ENCODE assay signal across 7 cellular contexts in genomic region chr2:87486413-87486812, GRCh38.
A peak's percentile ranks its signal among the peaks of the same experiment; 100 is the strongest.
DNase-seq lines count a peak whose midpoint lies in the region; ATAC-seq and TF ChIP-seq lines count a peak whose summit lies in the region.
"Not testable (repeated sequence)": the region's sequence is repeated elsewhere in the genome, so short reads cannot be mapped to it uniquely, and the experiment has no call there.

No MANE protein-coding gene starts in this region.

- H2AFZ ChIP-seq in SK-N-SH (ENCODE audit: low read depth) = not testable (repeated sequence)

- H3F3A ChIP-seq in SK-N-SH (replicated peaks; ENCODE audit: insufficient read depth) = not testable (repeated sequence)

- not testable (repeated sequence) for H3K9me2 ChIP-seq in SK-N-SH

- POLR2A ChIA-PET in SK-N-SH (lab: Yijun Ruan, JAX) = not testable (repeated sequence)

- not testable (repeated sequence) for H3K36me3 ChIP-seq in SK-N-SH (replicated peaks in 1 of 2; ENCODE audit: control insufficient read depth in 1 of 2, insufficient read depth in 2 of 2, low read length in 1 of 2); duodenal mucosa (ENCODE audit: control insufficient read depth in 1 of 2, insufficient read depth in 2 of 2, low read length in 2 of 2)

- H3K79me2 ChIP-seq in SK-N-SH (ENCODE audit: insufficient read depth) = peaks cover 60% of the 10 kb centered on the region

- H3K9me3 ChIP-seq in SK-N-SH; duodenal mucosa (ENCODE audit: control insufficient read depth in 1 of 2, low read length in 2 of 2): not testable (repeated sequence)

- TF ChIP-seq CTCF in SK-N-SH (IDR thresholded peaks at IDR 0.05) = not testable (repeated sequence)

- CTCF ChIA-PET in SK-N-SH (lab: Yijun Ruan, JAX) = not testable (repeated sequence)

- H3K4me1 ChIP-seq in SK-N-SH (ENCODE audit: control insufficient read depth in 1 of 2, insufficient read depth in 2 of 2, low read depth in 1 of 2, low read length in 1 of 2); duodenal mucosa (ENCODE audit: control insufficient read depth in 1 of 2, insufficient read depth in 2 of 2, low read length in 2 of 2): not testable (repeated sequence)

- not testable (repeated sequence) for TF ChIP-seq EP300 in SK-N-SH (IDR thresholded peaks at IDR 0.05; ENCODE audit: borderline replicate concordance in 1 of 2, low read depth in 1 of 2, low read length in 1 of 2)

- WGBS in SK-N-SH (ENCODE audit: low lambda C conversion rate) = 65% methylated on average over 9 of the region's 9 CpGs

- not testable (repeated sequence) for H3K4me3 ChIP-seq in SK-N-SH (ENCODE audit: low read depth in 2 of 2, low read length in 1 of 2); duodenal mucosa (ENCODE audit: low read depth in 1 of 2, low read length in 2 of 2); skin epidermis

- TF ChIP-seq RAD21 in SK-N-SH (IDR thresholded peaks at IDR 0.05; ENCODE audit: low read length) = not testable (repeated sequence)

- H3K27ac ChIP-seq in SK-N-SH (ENCODE audit: low read depth in 2 of 2, low read length in 1 of 2) (peak overlapping the region in 1 of 2 experiments; percentile 48; a peak in 1 of 4 replicates), duodenal mucosa (ENCODE audit: low read depth, low read length) (peak overlapping the region; percentile 66), skin epidermis (peak overlapping the region in 17 of 21 experiments; percentile 23 to 86 (median 67))

- H3K4me2 ChIP-seq in SK-N-SH = peak overlapping the region; percentile 63

- H4K20me1 ChIP-seq in SK-N-SH (ENCODE audit: insufficient read depth) = peaks cover 82% of the 10 kb centered on the region

- DNase-seq in SK-N-SH = not testable (repeated sequence)
- peak; percentile 29 for DNase-seq in activated effector memory CD4-positive, alpha-beta T cell treated with Interleukin-2 at 50 U/mL for 16 hours
- peak; percentile 15 for DNase-seq in left kidney (ENCODE audit: low read depth, low spot score)

- ATAC-seq in GM21367 (IDR thresholded peaks at IDR 0.05; ENCODE audit: unreplicated experiment) (peak; percentile 9), HG03175 (IDR thresholded peaks at IDR 0.05; ENCODE audit: unreplicated experiment) (peak; percentile 2)

- not testable (repeated sequence) for H3K9ac ChIP-seq in SK-N-SH; duodenal mucosa (ENCODE audit: low read depth in 1 of 2, low read length in 2 of 2)

- not testable (repeated sequence) for H3K27me3 ChIP-seq in SK-N-SH (ENCODE audit: insufficient read depth); duodenal mucosa (ENCODE audit: control insufficient read depth in 1 of 2, insufficient read depth in 2 of 2, low read length in 2 of 2)
